In genomic region chr16:69329369-69330285, GRCh38 we compare ENCODE assay signal across 8 cellular contexts. TPM values are rescaled to one million over a fixed set of nuclear protein-coding genes. Genes with fewer than 3 reads are reported as not detected.
DNase-seq lines count a peak whose midpoint lies in the region; ATAC-seq, FAIRE-seq and TF ChIP-seq lines count a peak whose summit lies in the region.

No MANE protein-coding gene starts in this region.

- no peaks in the 10 kb centered on the region for H3K36me3 Mint-ChIP-seq in natural killer cell

- peak; percentile 30 for DNase-seq in AG08395 (ENCODE audit: low spot score)
- peak; percentile 47 for DNase-seq in GM19239 (ENCODE audit: insufficient read length, low spot score)
- peak; percentile 28 for DNase-seq in activated CD4-positive, alpha-beta T cell treated with anti-CD3 and anti-CD28 coated beads for 1 hour
- DNase-seq in epithelial cell of proximal tubule (ENCODE audit: low read depth): no peak
- no peak for DNase-seq in natural killer cell
- DNase-seq in tibial artery: no peak

- FAIRE-seq in GM19239 (lab: Jason Lieb, UNC): no peak

- H3K4me1 Mint-ChIP-seq in natural killer cell: peaks cover 14 to 19% of the 10 kb centered on the region in 2 donors

- H3K9me3 ChIP-seq in tibial artery: no peaks in the 10 kb centered on the region

- H3K4me1 ChIP-seq in tibial artery: peaks cover 0 to 54% (median 27%) of the 10 kb centered on the region in 4 donors

- peak overlapping the region; percentile 77 for H3K4me3 Mint-ChIP-seq in natural killer cell

- H3K27ac ChIP-seq in tibial artery: peak overlapping the region; percentile 85 to 90

- H3K27me3 Mint-ChIP-seq in natural killer cell (ENCODE audit: low read depth in 2 of 2): no peaks in the 10 kb centered on the region

- ATAC-seq in HG03442 (IDR thresholded peaks at IDR 0.05; ENCODE audit: unreplicated experiment) (peak; percentile 13), natural killer cell (peak; percentile 36 to 57 (median 53)), GM18861 (IDR thresholded peaks at IDR 0.05; ENCODE audit: unreplicated experiment) (no peak)

- TF ChIP-seq CTCF in epithelial cell of proximal tubule (conservative IDR thresholded peaks at IDR 0.05; ENCODE audit: low read depth, low read length): no peak
- no peak for TF ChIP-seq CTCF in natural killer cell (IDR thresholded peaks at IDR 0.05)
- TF ChIP-seq CTCF in tibial artery (IDR thresholded peaks at IDR 0.05): no peak

- peak overlapping the region; percentile 78 for H3K4me3 ChIP-seq in epithelial cell of proximal tubule (ENCODE audit: low read depth, low read length)
- H3K4me3 ChIP-seq in tibial artery: peak overlapping the region; percentile 92 to 96

- no peaks in the 10 kb centered on the region for H3K27me3 ChIP-seq in tibial artery

- intact Hi-C loops in natural killer cell (cut with micrococcal nuclease): loop anchor here (10.0 kb wide), 1 partner anchor 125 kb away; no protein-coding TSS in a partner anchor
- intact Hi-C loops in tibial artery (cut with DNase I; ENCODE audit: low total_unique reads): loop anchor here (5.0 to 10.0 kb wide), 2 partner anchors 58 to 795 kb away; partner anchors contain the start of genes TERF2 and ZFP90

- H3K9me3 Mint-ChIP-seq in natural killer cell: no peaks in the 10 kb centered on the region

- H3K27ac Mint-ChIP-seq in natural killer cell: peak overlapping the region in 1 of 2 donors; percentile 44

- peaks cover 35 to 65% (median 59%) of the 10 kb centered on the region in 3 donors for H3K36me3 ChIP-seq in tibial artery

RNA-seq across cellular contexts. Expression of gene PDF, which starts 0.8 kb away (rescaled TPM):
- total RNA-seq in epithelial cell of proximal tubule (23.8 and 36.8 TPM in 2 replicates), natural killer cell (1 to 10 TPM; 3.0 to 5.7 (median 4.6) TPM)

RNA-seq across cellular contexts. Expression of gene COG8, which starts 9.7 kb away (rescaled TPM):
- total RNA-seq in epithelial cell of proximal tubule (39.4 and 45.4 TPM in 2 replicates), natural killer cell (10 to 100 TPM; 26.3 to 34.6 (median 29.0) TPM)

RNA-seq across cellular contexts. Expression of gene NIP7, which starts 9.9 kb away (rescaled TPM):
- total RNA-seq in epithelial cell of proximal tubule (27.2 and 42.9 TPM in 2 replicates), natural killer cell (10 to 100 TPM; 33.7 to 41.8 (median 37.7) TPM)

RNA-seq across cellular contexts. Expression of gene VPS4A, which starts 18.5 kb away (rescaled TPM):
- total RNA-seq in epithelial cell of proximal tubule: 31.0 and 35.4 TPM in 2 replicates
- total RNA-seq in natural killer cell: 10 to 100 TPM; 60.5 to 71.5 (median 62.5) TPM

RNA-seq across cellular contexts. Expression of gene TMED6, which starts 22.0 kb away (rescaled TPM):
- total RNA-seq in epithelial cell of proximal tubule (not detected in 2 replicates), natural killer cell (1 to 10 TPM; 1.4 to 1.8 (median 1.6) TPM)

Comparison
In these comparisons a context has a peak if more than half of its experiments do, and no peak if none do; other contexts are left out.
1. DNase-seq: peak in AG08395 (single experiment), GM19239 (single experiment) and activated CD4-positive, alpha-beta T cell treated with anti-CD3 and anti-CD28 coated beads for 1 hour (single experiment); none in epithelial cell of proximal tubule (single experiment), natural killer cell (single experiment) and tibial artery (0 of 2).